23 cellular contexts compared by ENCODE assay signal in genomic region chr6:138638626-138639025, GRCh38.
"Had no signal": no experiment of that assay in that cellular context is flagged by ENCODE, and none has a peak within 500 bp of the region (broad histone marks: within the 10 kb centered on the region; RNA-seq: fewer than 3 reads in every experiment).

No MANE protein-coding gene starts in this region.

- H3K36me3 ChIP-seq: gastrocnemius medialis, left ventricle myocardium inferior, spleen, transverse colon, vagina had no signal

- DNase-seq: activated CD4-positive, alpha-beta T cell treated with anti-CD3 and anti-CD28 coated beads for 36 hours; activated CD4-positive, CD25-positive, alpha-beta regulatory T cell; activated CD8-positive, alpha-beta memory T cell treated with anti-CD3 and anti-CD28 coated beads, Interleukin-2, amount 10 ng/mL, durations not matched to agents 7 days and 5 days; activated CD8-positive, alpha-beta T cell treated with anti-CD3 and anti-CD28 coated beads, Interleukin-2, amount 10 ng/mL, durations not matched to agents 7 days and 5 days; activated effector memory CD4-positive, alpha-beta T cell treated with Interleukin-2 at 50 U/mL for 16 hours; activated naive CD4-positive, alpha-beta T cell treated with Interleukin-2 at 50 U/mL for 16 hours; body of pancreas; cortex of kidney; effector memory CD8-positive, alpha-beta T cell; erythroblast; gastrocnemius medialis; islet precursor cell; left ventricle myocardium inferior; naive B cell; nephron progenitor cell; right cardiac atrium; spleen; stimulated activated naive CD4-positive, alpha-beta T cell treated with Interleukin-2 at 50 U/mL for 16 hours; transverse colon had no signal

- H3K4me1 ChIP-seq: body of pancreas, gastrocnemius medialis, left ventricle myocardium inferior, parathyroid adenoma, spleen, transverse colon, vagina had no signal

- H2AFZ ChIP-seq: hepatocyte, parathyroid adenoma had no signal

- H3K4me3 ChIP-seq: body of pancreas, gastrocnemius medialis, hepatocyte, left ventricle myocardium inferior, lung, spleen, transverse colon, vagina had no signal

- H3K27ac ChIP-seq: body of pancreas, gastrocnemius medialis, hepatocyte, left ventricle myocardium inferior, parathyroid adenoma, spleen, transverse colon, vagina had no signal

- H3K4me2 ChIP-seq: hepatocyte had no signal

- ATAC-seq: activated CD4-positive, alpha-beta T cell treated with anti-CD3 and anti-CD28 coated beads for 36 hours; activated CD8-positive, alpha-beta memory T cell treated with anti-CD3 and anti-CD28 coated beads, Interleukin-2, amount 10 ng/mL, durations not matched to agents 7 days and 5 days; activated CD8-positive, alpha-beta T cell treated with anti-CD3 and anti-CD28 coated beads, Interleukin-2, amount 10 ng/mL, durations not matched to agents 7 days and 5 days; body of pancreas; effector memory CD8-positive, alpha-beta T cell; gastrocnemius medialis; right cardiac atrium had no signal

- H3K9me3 ChIP-seq: body of pancreas, gastrocnemius medialis, left ventricle myocardium inferior, spleen, transverse colon, vagina had no signal

- H3K27me3 ChIP-seq: body of pancreas, gastrocnemius medialis, hepatocyte, spleen, transverse colon, vagina had no signal

- H3K79me2 ChIP-seq: parathyroid adenoma had no signal

- H3K9ac ChIP-seq: parathyroid adenoma had no signal
